Comparison of ENCODE assay signal across 34 cellular contexts in genomic region chr11:7941141-7941540, GRCh38. TPM values are rescaled to one million over a fixed set of nuclear protein-coding genes. Genes with fewer than 3 reads are reported as not detected.
"Had no signal": no experiment of that assay in that cellular context is flagged by ENCODE, and none has a peak within 500 bp of the region (broad histone marks: within the 10 kb centered on the region; RNA-seq: fewer than 3 reads in every experiment).

No MANE protein-coding gene starts in this region.

- H3K4me2 ChIP-seq: neural progenitor cell, smooth muscle cell had no signal

- H3K27me3 ChIP-seq: neural progenitor cell, ovary, suprapubic skin, testis, tibial artery, transverse colon, upper lobe of right lung, uterus had no signal

- H3K27ac ChIP-seq: neural progenitor cell, ovary, parathyroid adenoma, psoas muscle, skin epidermis, spleen, suprapubic skin, testis, tibial artery, transverse colon, upper lobe of right lung, uterus had no signal

- H2AFZ ChIP-seq: neural progenitor cell, parathyroid adenoma had no signal

- H3K36me3 ChIP-seq: neural progenitor cell, ovary, spleen, suprapubic skin, tibial artery, transverse colon, upper lobe of right lung, uterus had no signal

- ATAC-seq: naive thymus-derived CD4-positive, alpha-beta T cell; natural killer cell; psoas muscle; right cardiac atrium; sciatic nerve; stimulated activated memory B cell treated with anti-CD40 and anti-IgM and Interleukin-4, amounts not matched to agents 10 μg/mL and 1 μg/mL and 100 μg/mL, for 72 hours; stimulated activated naive CD8-positive, alpha-beta T cell treated with anti-CD3 and anti-CD28 coated beads, Interleukin-15, amount 100 ng/mL, for 72 hours; stimulated activated naive CD8-positive, alpha-beta T cell treated with anti-CD3 and anti-CD28 coated beads, Interleukin-15, Interleukin-2, amounts not matched to agents 100 U/mL and 50 U/mL, for 24 hours; upper lobe of right lung had no signal

- DNase-seq: naive thymus-derived CD4-positive, alpha-beta T cell; natural killer cell; occipital lobe; ovary; posterior cingulate gyrus; psoas muscle; right cardiac atrium; spleen; stimulated activated CD4-positive, alpha-beta T cell treated with anti-CD3 and anti-CD28 coated beads, Interleukin-12 subunit alpha, Interleukin-12 subunit beta, amount 100 ng/mL, for 4 hours; stimulated activated CD4-positive, alpha-beta T cell treated with anti-CD3 and anti-CD28 coated beads, Interleukin-1b, Interleukin-23, amount 100 ng/mL, for 48 hours; stimulated activated CD4-positive, alpha-beta T cell treated with anti-CD3 and anti-CD28 coated beads, Interleukin-4, amount 100 ng/mL, for 1 hour; stimulated activated CD4-positive, alpha-beta T cell treated with anti-CD3 and anti-CD28 coated beads, Interleukin-4, amount 100 ng/mL, for 4 hours; stimulated activated CD8-positive, alpha-beta memory T cell treated with anti-CD3 and anti-CD28 coated beads, Interleukin-4, amount 100 ng/mL, for 48 hours; stimulated activated naive CD4-positive, alpha-beta T cell; stimulated activated naive CD8-positive, alpha-beta T cell treated with anti-CD3 and anti-CD28 coated beads, Interleukin-15, amount 100 ng/mL, for 72 hours; stimulated activated naive CD8-positive, alpha-beta T cell treated with anti-CD3 and anti-CD28 coated beads, Interleukin-15, Interleukin-2, amounts not matched to agents 100 U/mL and 50 U/mL, for 24 hours; substantia nigra; testis; tibial artery; transverse colon; upper lobe of right lung; uterus had no signal

- H3K9ac ChIP-seq: neural progenitor cell, parathyroid adenoma had no signal

- H3K4me3 ChIP-seq: neural progenitor cell, ovary, psoas muscle, skin epidermis, smooth muscle cell, spleen, suprapubic skin, testis, tibial artery, transverse colon, upper lobe of right lung, uterus had no signal

- H3K79me2 ChIP-seq: parathyroid adenoma had no signal

- H3K9me3 ChIP-seq: ovary, testis had no signal

- H3K4me1 ChIP-seq: neural progenitor cell, parathyroid adenoma, psoas muscle, spleen, suprapubic skin, testis, tibial artery, transverse colon, upper lobe of right lung, uterus had no signal

RNA-seq across cellular contexts. Expression of gene OR10A3, which starts 0.4 kb away (rescaled TPM):
- total RNA-seq: naive thymus-derived CD4-positive, alpha-beta T cell; natural killer cell; occipital lobe; ovary; progenitor cell of endocrine pancreas; psoas muscle; right cardiac atrium; sciatic nerve; smooth muscle cell; spleen; suprapubic skin; transverse colon; upper lobe of right lung; urinary bladder; uterus had no signal
- polyA plus RNA-seq: naive thymus-derived CD4-positive, alpha-beta T cell; neural cell; ovary; psoas muscle; right cardiac atrium; smooth muscle cell; spleen; thymus; urinary bladder had no signal

RNA-seq across cellular contexts. Expression of gene OR10A6, which starts 10.1 kb away (rescaled TPM):
- total RNA-seq: naive thymus-derived CD4-positive, alpha-beta T cell; natural killer cell; occipital lobe; ovary; progenitor cell of endocrine pancreas; psoas muscle; renal cortical epithelial cell; right cardiac atrium; sciatic nerve; spleen; testis; transverse colon; upper lobe of right lung; urinary bladder; uterus had no signal
- polyA plus RNA-seq: naive thymus-derived CD4-positive, alpha-beta T cell; neural cell; ovary; psoas muscle; right cardiac atrium; smooth muscle cell; spleen; urinary bladder had no signal

RNA-seq across cellular contexts. Expression of gene NLRP10, which starts 24.1 kb away (rescaled TPM):
- total RNA-seq: naive thymus-derived CD4-positive, alpha-beta T cell; natural killer cell; occipital lobe; ovary; progenitor cell of endocrine pancreas; psoas muscle; right cardiac atrium; sciatic nerve; spleen; testis; transverse colon; upper lobe of right lung; urinary bladder; uterus had no signal
- polyA plus RNA-seq: naive thymus-derived CD4-positive, alpha-beta T cell; neural cell; ovary; psoas muscle; right cardiac atrium; spleen; urinary bladder had no signal
